ENCODE assay signal across 10 cellular contexts in the genomic region with DNA sequence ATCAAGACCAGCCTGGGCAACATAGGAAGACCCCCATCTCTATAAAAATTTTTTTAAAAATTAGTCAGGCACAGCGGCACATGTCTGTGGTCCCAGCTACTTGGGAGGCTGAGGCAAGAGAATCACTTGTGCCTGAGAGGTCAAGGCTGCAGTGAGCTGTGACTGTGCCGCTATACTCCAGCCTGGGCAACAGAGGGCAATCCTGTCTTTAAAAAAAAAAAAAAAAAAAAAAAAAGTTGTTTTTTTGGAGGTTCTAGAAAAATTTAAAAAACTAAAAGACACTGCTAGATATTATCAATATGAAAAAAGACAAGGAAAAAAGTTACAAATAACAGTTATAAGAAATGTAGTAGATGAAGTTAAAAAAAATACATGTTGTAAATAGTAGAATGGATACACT. TPM values are rescaled to one million over a fixed set of nuclear protein-coding genes. Genes with fewer than 3 reads are reported as not detected.
A peak's percentile ranks its signal among the peaks of the same experiment; 100 is the strongest.
DNase-seq lines count a peak whose midpoint lies in the region; ATAC-seq and TF ChIP-seq lines count a peak whose summit lies in the region.
"Had no signal": no experiment of that assay in that cellular context is flagged by ENCODE, and none has a peak within 500 bp of the region (broad histone marks: within the 10 kb centered on the region; RNA-seq: fewer than 3 reads in every experiment).

No MANE protein-coding gene starts in this region.

- H3K4me3 ChIP-seq in AG04450 (ENCODE audit: low read depth, low read length) = no peak overlapping the region
- no peak overlapping the region for H3K4me3 ChIP-seq in GM06990 (replicated peaks; ENCODE audit: low read depth, low read length)
- no peak overlapping the region for H3K4me3 ChIP-seq in fibroblast of mammary gland (ENCODE audit: control insufficient read depth, low read depth, low read length)
- H3K4me3 ChIP-seq: tibial artery had no signal

- TF ChIP-seq CTCF in AG04450 (IDR thresholded peaks at IDR 0.05; ENCODE audit: low read depth, low read length) (peak; percentile 26; the same call in 1 of the 2 replicates), GM06990 (IDR thresholded peaks at IDR 0.05; ENCODE audit: insufficient read depth, low read length, poor library complexity, severe bottlenecking) (peak; percentile 29), fibroblast of mammary gland (conservative IDR thresholded peaks at IDR 0.05; ENCODE audit: control insufficient read depth, insufficient read depth, low read depth, low read length) (peak; percentile 19)

- ATAC-seq in HG03108 (IDR thresholded peaks at IDR 0.05; ENCODE audit: unreplicated experiment) (no peak), HG02840 (IDR thresholded peaks at IDR 0.05; ENCODE audit: low FRiP score, unreplicated experiment) (no peak)

- no peak overlapping the region for H3K27ac ChIP-seq in AG04450 (ENCODE audit: low read depth, low read length)
- H3K27ac ChIP-seq: tibial artery had no signal

- H3K9me3 ChIP-seq in AG04450 (ENCODE audit: control insufficient read depth, insufficient read depth, low read length) = no peaks in the 10 kb centered on the region
- H3K9me3 ChIP-seq: tibial artery had no signal

- CTCF ChIA-PET in AG04450 (lab: Charles Lee) = interaction anchor here (0.6 to 0.7 kb wide), 2 partner anchors 95 to 304 kb away, joined by 9 to 14 read pairs; no protein-coding TSS in a partner anchor

- DNase-seq in AG04450 (ENCODE audit: low read depth, low spot score) = no peak
- no peak for DNase-seq in GM06990 (ENCODE audit: extremely low read depth, insufficient read length)
- peak; percentile 46 for DNase-seq in OCI-M1 (lab: John Stamatoyannopoulos, UW)
- peak; percentile 26 for DNase-seq in fibroblast of mammary gland (ENCODE audit: low read depth)
- no peak for DNase-seq in KG1 (lab: John Stamatoyannopoulos, UW)
- no peak for DNase-seq in stimulated activated CD4-positive, alpha-beta T cell treated with anti-CD3 and anti-CD28 coated beads, Interleukin-4, amount 100 ng/mL, for 1 hour
- DNase-seq: activated CD4-positive, CD25-positive, alpha-beta regulatory T cell treated with anti-CD3 and anti-CD28 coated beads, Interleukin-2, amount 50 U/mL, for 72 hours; tibial artery had no signal

- POLR2A ChIA-PET in AG04450 (lab: Yijun Ruan, JAX) = no interaction called here

- H3K27me3 ChIP-seq in AG04450 (ENCODE audit: control insufficient read depth, insufficient read depth, low read length) = peaks cover 2% of the 10 kb centered on the region
- H3K27me3 ChIP-seq in GM06990 (replicated peaks; ENCODE audit: control insufficient read depth, insufficient read depth, low read length) = no peaks in the 10 kb centered on the region

- no peaks in the 10 kb centered on the region for H3K36me3 ChIP-seq in GM06990 (ENCODE audit: control insufficient read depth, insufficient read depth, low read length)
- H3K36me3 ChIP-seq: tibial artery had no signal

RNA-seq across cellular contexts. Expression of gene C2orf15, which starts 56.1 kb away (rescaled TPM):
- 0.14 TPM in 1 of 2 replicates, not detected in the other for polyA plus RNA-seq in AG04450 (2011; rRNA removed)
- not detected in 2 replicates for polyA minus RNA-seq in AG04450 (2011; rRNA and poly(A)+ RNA removed)

Comparison
In these comparisons a context has a peak if more than half of its experiments do, and no peak if none do; other contexts are left out.
1. DNase-seq: peak in OCI-M1 (single experiment) and fibroblast of mammary gland (single experiment); none in AG04450 (single experiment), GM06990 (single experiment), KG1 (single experiment) and stimulated activated CD4-positive, alpha-beta T cell treated with anti-CD3 and anti-CD28 coated beads, Interleukin-4, amount 100 ng/mL, for 1 hour (single experiment).
2. Peak in every context shown above with its lines, with median percentiles within 50 percentile points of each other: CTCF ChIP-seq.